8 cellular contexts compared by ENCODE assay signal in the genomic region with DNA sequence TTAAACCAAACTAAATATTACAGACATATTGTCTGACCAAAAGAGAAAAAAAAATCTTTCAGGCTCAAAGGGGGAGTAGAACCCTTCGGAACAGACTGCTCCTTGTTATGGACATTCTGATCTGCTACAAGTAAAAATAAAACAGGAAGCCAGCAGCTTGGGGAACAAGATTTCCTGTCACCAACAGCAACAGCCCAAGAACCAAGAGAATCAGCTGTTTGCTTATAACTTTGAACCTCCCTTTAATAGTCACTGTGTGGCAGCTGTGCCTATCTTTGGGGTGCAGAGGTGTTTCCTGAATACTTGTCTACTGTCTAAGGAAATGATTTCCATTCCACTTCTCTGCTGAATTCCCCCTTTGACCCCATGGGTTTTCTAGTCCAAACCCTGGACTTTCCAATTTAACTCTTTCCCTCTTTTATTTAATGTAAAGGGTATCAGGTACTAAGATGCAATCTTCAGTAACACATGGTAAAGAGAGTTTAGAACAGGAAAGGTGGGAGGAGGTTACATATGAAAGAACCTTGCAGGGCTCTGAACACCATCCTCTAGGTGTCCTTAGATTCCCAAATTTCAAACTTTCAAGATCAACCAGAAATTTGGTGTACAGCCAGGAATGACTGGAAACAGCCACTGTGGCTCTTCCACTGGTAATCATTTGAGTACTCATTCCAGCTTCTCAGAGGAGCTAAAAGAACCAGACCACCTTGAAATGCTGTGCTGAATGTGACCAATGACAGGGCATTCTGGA.
DNase-seq lines count a peak whose midpoint lies in the region; TF ChIP-seq lines count a peak whose summit lies in the region.

No MANE protein-coding gene starts in this region.

- H3K4me3 ChIP-seq in BLaER1 treated with 17β-estradiol and CSF1 and Interleukin-3, amounts not matched to agents 10 nM and 100 nM: peak overlapping the region; percentile 30 to 62 (median 47)
- no peak overlapping the region for H3K4me3 ChIP-seq in MM.1S (ENCODE audit: low read length)
- H3K4me3 ChIP-seq in mucosa of rectum (ENCODE audit: low read length in 2 of 2): no peak overlapping the region

- peaks cover 93 to 100% (median 98%) of the 10 kb centered on the region in 10 experiments for H3K4me1 ChIP-seq in BLaER1 treated with 17β-estradiol and CSF1 and Interleukin-3, amounts not matched to agents 10 nM and 100 nM
- peaks cover 43% of the 10 kb centered on the region for H3K4me1 ChIP-seq in MM.1S (ENCODE audit: low read length)
- H3K4me1 ChIP-seq in mucosa of rectum (ENCODE audit: control insufficient read depth in 2 of 2, insufficient read depth in 2 of 2, low read length in 2 of 2): peaks cover 25 to 34% of the 10 kb centered on the region in 2 donors

- peak overlapping the region; percentile 81 to 99 (median 90) for H3K4me2 ChIP-seq in BLaER1 treated with 17β-estradiol and CSF1 and Interleukin-3, amounts not matched to agents 10 nM and 100 nM
- H3K4me2 ChIP-seq in MM.1S (ENCODE audit: low read depth, low read length): peak overlapping the region; percentile 48

- H3K9me2 ChIP-seq in MM.1S (replicated peaks; ENCODE audit: insufficient read depth, low read length): no peaks in the 10 kb centered on the region

- H3K9ac ChIP-seq in BLaER1 treated with 17β-estradiol and CSF1 and Interleukin-3, amounts not matched to agents 10 nM and 100 nM: peak overlapping the region; percentile 60 to 81 (median 70)
- peak overlapping the region; percentile 4; the same call in 1 of the 2 replicates for H3K9ac ChIP-seq in MM.1S (ENCODE audit: low read length)
- H3K9ac ChIP-seq in mucosa of rectum (ENCODE audit: low read depth in 1 of 2, low read length in 2 of 2): peak overlapping the region in 1 of 2 donors; percentile 38

- peaks cover 0 to 74% (median 9%) of the 10 kb centered on the region in 11 experiments; a peak in 11 of 22 replicates for H4K20me1 ChIP-seq in BLaER1 treated with 17β-estradiol and CSF1 and Interleukin-3, amounts not matched to agents 10 nM and 100 nM
- no peaks in the 10 kb centered on the region for H4K20me1 ChIP-seq in MM.1S (ENCODE audit: insufficient read depth, low read length)

- H2AFZ ChIP-seq in MM.1S (ENCODE audit: low read length): no peak overlapping the region

- peak overlapping the region; percentile 69 to 98 (median 81) for H3K27ac ChIP-seq in BLaER1 treated with 17β-estradiol and CSF1 and Interleukin-3, amounts not matched to agents 10 nM and 100 nM
- H3K27ac ChIP-seq in MM.1S (ENCODE audit: low read length) (peak overlapping the region; percentile 60; the same call in 1 of the 2 replicates), mucosa of rectum (ENCODE audit: low read depth in 2 of 2, low read length in 2 of 2) (peak overlapping the region; percentile 46 to 75)

- peak; percentile 53 for DNase-seq in MM.1S
- DNase-seq in cerebellar cortex (ENCODE audit: low spot score): peak; percentile 50
- no peak for DNase-seq in NCI-H2029 treated with DMSO at 0.1 percent for 48 hours (lab: John Stamatoyannopoulos, UW)
- no peak for DNase-seq in AG08396 (ENCODE audit: low spot score)
- DNase-seq in HuH-7.5 (ENCODE audit: low spot score): no peak
- DNase-seq in NCI-H748 treated with DMSO at 0.1 percent for 48 hours (lab: John Stamatoyannopoulos, UW): no peak

- peaks cover 0 to under 1% (median 0%) of the 10 kb centered on the region in 11 experiments; a peak in 1 of 22 replicates for H3K9me3 ChIP-seq in BLaER1 treated with 17β-estradiol and CSF1 and Interleukin-3, amounts not matched to agents 10 nM and 100 nM (replicated peaks in 1 of 11)
- H3K9me3 ChIP-seq in MM.1S (replicated peaks; ENCODE audit: insufficient read depth, low read length) (no peaks in the 10 kb centered on the region), mucosa of rectum (ENCODE audit: control insufficient read depth in 2 of 2, low read length in 2 of 2) (no peaks in the 10 kb centered on the region)

- peaks cover 26% of the 10 kb centered on the region for H3F3A ChIP-seq in MM.1S (ENCODE audit: insufficient read depth, low read length)

- H3K27me3 ChIP-seq in BLaER1 treated with 17β-estradiol and CSF1 and Interleukin-3, amounts not matched to agents 10 nM and 100 nM: no peaks in the 10 kb centered on the region
- H3K27me3 ChIP-seq in MM.1S (replicated peaks; ENCODE audit: insufficient read depth, low read length): no peaks in the 10 kb centered on the region
- H3K27me3 ChIP-seq in mucosa of rectum (ENCODE audit: control insufficient read depth in 2 of 2, insufficient read depth in 2 of 2, low read length in 2 of 2): no peaks in the 10 kb centered on the region

- TF ChIP-seq CTCF in MM.1S (IDR thresholded peaks at IDR 0.05; ENCODE audit: low read length): peak; percentile 5; the same call in 1 of the 2 replicates

- peaks cover 7 to 38% (median 16%) of the 10 kb centered on the region in 11 experiments; a peak in 17 of 22 replicates for H3K36me3 ChIP-seq in BLaER1 treated with 17β-estradiol and CSF1 and Interleukin-3, amounts not matched to agents 10 nM and 100 nM
- peaks cover 6% of the 10 kb centered on the region; the same call in 1 of the 2 replicates for H3K36me3 ChIP-seq in MM.1S (replicated peaks; ENCODE audit: insufficient read depth, low read length)
- peaks cover 20 to 24% of the 10 kb centered on the region in 2 donors for H3K36me3 ChIP-seq in mucosa of rectum (ENCODE audit: control insufficient read depth in 2 of 2, insufficient read depth in 2 of 2, low read length in 2 of 2)

- peaks cover 88% of the 10 kb centered on the region for H3K79me2 ChIP-seq in MM.1S (ENCODE audit: low read length)

Comparison
In these comparisons a context has a peak if more than half of its experiments do, and no peak if none do; other contexts are left out.
1. H3K4me3 ChIP-seq: peak in BLaER1 treated with 17β-estradiol and CSF1 and Interleukin-3, amounts not matched to agents 10 nM and 100 nM (10 of 10); none in MM.1S (single experiment) and mucosa of rectum (0 of 2).
2. DNase-seq: peak in MM.1S (single experiment) and cerebellar cortex (single experiment); none in NCI-H2029 treated with DMSO at 0.1 percent for 48 hours (single experiment), AG08396 (single experiment), HuH-7.5 (single experiment) and NCI-H748 treated with DMSO at 0.1 percent for 48 hours (single experiment).
3. Peak in every context shown above with its lines, with median percentiles within 50 percentile points of each other: H3K27ac ChIP-seq.